ENCODE assay signal across 23 cellular contexts in the genomic region with DNA sequence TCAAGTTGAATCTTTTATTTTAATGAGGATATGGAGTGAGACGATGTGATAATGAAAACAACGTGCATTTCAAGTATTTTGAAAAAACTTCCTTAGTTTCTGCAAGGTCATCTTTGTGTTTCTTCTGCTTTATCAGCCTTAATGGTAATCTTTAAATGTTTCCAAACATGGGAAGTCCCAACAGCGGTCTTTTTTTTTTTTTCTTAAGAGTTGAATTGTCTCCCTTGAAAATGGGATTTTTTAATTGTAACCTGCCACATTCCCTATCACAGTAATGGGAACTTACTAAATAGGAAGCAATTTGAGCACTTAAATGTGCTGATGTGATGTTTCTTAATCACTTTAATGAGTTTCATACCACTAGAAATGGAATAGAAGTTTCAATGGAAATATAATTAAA.
"Had no signal": no experiment of that assay in that cellular context is flagged by ENCODE, and none has a peak within 500 bp of the region (broad histone marks: within the 10 kb centered on the region; RNA-seq: fewer than 3 reads in every experiment).

No MANE protein-coding gene starts in this region.

- H3K4me1 ChIP-seq: foreskin keratinocyte, lower lobe of right lung, tibial artery had no signal

- H3K4me3 ChIP-seq: lower lobe of right lung, tibial artery had no signal

- DNase-seq: activated CD4-positive, alpha-beta T cell treated with anti-CD3 and anti-CD28 coated beads, Interleukin-2, amount 50 U/mL, for 4 hours; activated naive CD4-positive, alpha-beta T cell; activated naive CD8-positive, alpha-beta T cell treated with anti-CD3 and anti-CD28 coated beads for 36 hours; effector CD8-positive, alpha-beta T cell; hypothalamus; lower lobe of right lung; midbrain; nucleus accumbens; posterior cingulate gyrus; retina; stimulated activated CD4-positive, alpha-beta T cell treated with anti-CD3 and anti-CD28 coated beads, Interleukin-12 subunit alpha, Interleukin-12 subunit beta, amount 100 ng/mL, for 4 hours; stimulated activated CD4-positive, alpha-beta T cell treated with anti-CD3 and anti-CD28 coated beads, Interleukin-1b, Interleukin-23, amount 100 ng/mL, for 48 hours; stimulated activated naive CD8-positive, alpha-beta T cell treated with anti-CD3 and anti-CD28 coated beads, Interleukin-15, Interleukin-2, amounts not matched to agents 100 U/mL and 50 U/mL, for 24 hours; substantia nigra; SW 1271; T-helper 2 cell; tibial artery had no signal

- H3K27me3 ChIP-seq: foreskin keratinocyte, tibial artery had no signal

- H3K4me3 Mint-ChIP-seq: activated naive CD8-positive, alpha-beta T cell treated with anti-CD3 and anti-CD28 coated beads for 36 hours; activated T-helper 17 cell treated with anti-CD3 and anti-CD28 coated beads, Interleukin-2, amount 50 U/mL, for 72 hours; brain; central memory CD8-positive, alpha-beta T cell; nephron had no signal

- ATAC-seq: activated T-helper 17 cell treated with anti-CD3 and anti-CD28 coated beads, Interleukin-2, amount 50 U/mL, for 72 hours; esophagus mucosa; lower lobe of right lung; stimulated activated naive CD8-positive, alpha-beta T cell treated with anti-CD3 and anti-CD28 coated beads, Interleukin-15, Interleukin-2, amounts not matched to agents 100 U/mL and 50 U/mL, for 24 hours had no signal

- H3K27me3 Mint-ChIP-seq: activated naive CD8-positive, alpha-beta T cell treated with anti-CD3 and anti-CD28 coated beads for 36 hours; activated T-helper 17 cell treated with anti-CD3 and anti-CD28 coated beads, Interleukin-2, amount 50 U/mL, for 72 hours; brain; central memory CD8-positive, alpha-beta T cell had no signal

- H3K9me3 ChIP-seq: lower lobe of right lung, tibial artery had no signal

- H3K9me3 Mint-ChIP-seq: activated naive CD8-positive, alpha-beta T cell treated with anti-CD3 and anti-CD28 coated beads for 36 hours; activated T-helper 17 cell treated with anti-CD3 and anti-CD28 coated beads, Interleukin-2, amount 50 U/mL, for 72 hours; brain; central memory CD8-positive, alpha-beta T cell; nephron had no signal

- H3K4me1 Mint-ChIP-seq: activated T-helper 17 cell treated with anti-CD3 and anti-CD28 coated beads, Interleukin-2, amount 50 U/mL, for 72 hours; brain; central memory CD8-positive, alpha-beta T cell; nephron had no signal

- H3K27ac ChIP-seq: foreskin keratinocyte, lower lobe of right lung, tibial artery had no signal

- H3K27ac Mint-ChIP-seq: activated naive CD8-positive, alpha-beta T cell treated with anti-CD3 and anti-CD28 coated beads for 36 hours; activated T-helper 17 cell treated with anti-CD3 and anti-CD28 coated beads, Interleukin-2, amount 50 U/mL, for 72 hours; brain; nephron had no signal
